33 cellular contexts compared by ENCODE assay signal in the genomic region with DNA sequence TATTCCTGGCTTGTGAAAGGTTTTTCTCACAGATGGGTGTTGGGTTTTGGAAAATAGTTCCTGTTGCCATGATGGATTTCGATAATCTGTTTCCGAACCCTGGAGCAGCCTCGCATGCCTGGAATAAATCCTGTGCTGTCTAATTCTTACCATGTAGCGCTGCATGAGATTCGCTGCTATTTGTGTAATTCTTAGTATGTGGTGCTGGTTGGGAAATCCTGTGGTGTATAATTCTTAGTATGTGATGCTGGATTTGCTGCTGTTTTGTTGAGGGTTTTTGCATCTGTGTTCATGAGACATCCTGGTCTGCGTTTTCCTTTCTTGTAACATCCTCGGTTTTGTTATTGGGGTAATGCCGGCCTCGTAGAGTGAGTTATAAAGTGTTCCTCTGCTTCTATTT. TPM values are rescaled to one million over a fixed set of nuclear protein-coding genes. Genes with fewer than 3 reads are reported as not detected.
DNase-seq lines count a peak whose midpoint lies in the region; ATAC-seq, FAIRE-seq and TF ChIP-seq lines count a peak whose summit lies in the region.
"Had no signal": no experiment of that assay in that cellular context is flagged by ENCODE, and none has a peak within 500 bp of the region (broad histone marks: within the 10 kb centered on the region; RNA-seq: fewer than 3 reads in every experiment).

No MANE protein-coding gene starts in this region.

- no peak for FAIRE-seq in GM12891 (lab: Jason Lieb, UNC)
- FAIRE-seq: G401.6, kidney had no signal

- no peaks in the 10 kb centered on the region for H3K9me2 ChIP-seq in neural cell (ENCODE audit: insufficient read depth, low read length)

- no peaks in the 10 kb centered on the region for H3K9me3 Mint-ChIP-seq in activated CD4-positive, alpha-beta T cell treated with anti-CD3 and anti-CD28 coated beads for 36 hours (ENCODE audit: low read depth)
- H3K9me3 Mint-ChIP-seq in activated CD4-positive, alpha-beta T cell treated with anti-CD3 and anti-CD28 coated beads, Interleukin-2, amount 10 ng/mL, durations not matched to agents 24 days and 14 days, result no peaks in the 10 kb centered on the region
- H3K9me3 Mint-ChIP-seq: activated T-cell treated with anti-CD3 and anti-CD28 coated beads, Interleukin-2, amount 50 U/mL, for 24 hours; effector memory CD8-positive, alpha-beta T cell; naive thymus-derived CD4-positive, alpha-beta T cell; T-cell had no signal

- no peaks in the 10 kb centered on the region for H4K20me1 ChIP-seq in neural cell (ENCODE audit: insufficient read depth)

- no peak overlapping the region for H3K4me3 ChIP-seq in neural cell (ENCODE audit: low read length)
- H3K4me3 ChIP-seq in left lung, result no peak overlapping the region
- no peak overlapping the region for H3K4me3 ChIP-seq in right cardiac atrium (ENCODE audit: low read length)
- H3K4me3 ChIP-seq: cardiac muscle cell, coronary artery, HAP-1, heart left ventricle, PC-9, skin epidermis, thoracic aorta had no signal

- no peak for TF ChIP-seq RAD21 in neural cell (conservative IDR thresholded peaks at IDR 0.05)

- no peaks in the 10 kb centered on the region for H3K79me2 ChIP-seq in neural cell (replicated peaks; ENCODE audit: insufficient read depth, low read length)

- POLR2A ChIA-PET in activated CD4-positive, alpha-beta T cell treated with anti-CD3 and anti-CD28 coated beads for 36 hours (lab: Charles Lee), result no interaction called here

- no peak overlapping the region for H3K4me2 ChIP-seq in neural cell (ENCODE audit: low read length)
- H3K4me2 ChIP-seq: KMS-11, PC-9 had no signal

- no peaks in the 10 kb centered on the region for H3F3A ChIP-seq in neural cell (ENCODE audit: insufficient read depth, low read length, poor library complexity, severe bottlenecking)

- no peak for TF ChIP-seq EP300 in neural cell (conservative IDR thresholded peaks at IDR 0.05; ENCODE audit: poor library complexity, severe bottlenecking)

- peak; percentile 7 for DNase-seq in activated CD4-positive, alpha-beta T cell treated with anti-CD3 and anti-CD28 coated beads for 36 hours
- no peak for DNase-seq in activated CD4-positive, alpha-beta T cell treated with anti-CD3 and anti-CD28 coated beads, Interleukin-2, amount 10 ng/mL, durations not matched to agents 24 days and 14 days
- DNase-seq in SIG-M5 (lab: John Stamatoyannopoulos, UW), result peak; percentile 55
- no peak for DNase-seq in left lung
- no peak for DNase-seq in GM12891 (ENCODE audit: insufficient read length, low spot score)
- DNase-seq in right cardiac atrium, result no peak
- DNase-seq: activated CD4-positive, CD25-positive, alpha-beta regulatory T cell treated with anti-CD3 and anti-CD28 coated beads, Interleukin-2, amount 50 U/mL, for 72 hours; activated naive CD4-positive, alpha-beta T cell treated with Interleukin-2 at 50 U/mL for 16 hours; activated T-cell treated with anti-CD3 and anti-CD28 coated beads, Interleukin-2, amount 50 U/mL, for 24 hours; DMS53; effector memory CD8-positive, alpha-beta T cell; foreskin fibroblast; heart left ventricle; midbrain; naive thymus-derived CD4-positive, alpha-beta T cell; NCI-H446 treated with DMSO at 0.1 percent for 48 hours; NCI-H82; stimulated activated naive CD8-positive, alpha-beta T cell treated with anti-CD3 and anti-CD28 coated beads, Interleukin-15, Interleukin-2, amounts not matched to agents 100 U/mL and 50 U/mL, for 24 hours had no signal

- H3K4me1 Mint-ChIP-seq in activated CD4-positive, alpha-beta T cell treated with anti-CD3 and anti-CD28 coated beads for 36 hours, result peaks cover 32% of the 10 kb centered on the region
- H3K4me1 Mint-ChIP-seq in activated CD4-positive, alpha-beta T cell treated with anti-CD3 and anti-CD28 coated beads, Interleukin-2, amount 10 ng/mL, durations not matched to agents 24 days and 14 days, result peaks cover 29% of the 10 kb centered on the region

- 85% methylated on average over 9 of the region's 9 CpGs for WGBS in right cardiac atrium

- no peaks in the 10 kb centered on the region for H3K36me3 Mint-ChIP-seq in activated CD4-positive, alpha-beta T cell treated with anti-CD3 and anti-CD28 coated beads for 36 hours (ENCODE audit: low read depth)
- no peaks in the 10 kb centered on the region for H3K36me3 Mint-ChIP-seq in activated CD4-positive, alpha-beta T cell treated with anti-CD3 and anti-CD28 coated beads, Interleukin-2, amount 10 ng/mL, durations not matched to agents 24 days and 14 days (ENCODE audit: low read depth)
- H3K36me3 Mint-ChIP-seq: T-cell had no signal

- H3K4me1 ChIP-seq in left lung (peaks cover 0 to 71% of the 10 kb centered on the region in 2 donors), right cardiac atrium (ENCODE audit: control insufficient read depth, insufficient read depth, low read length) (no peaks in the 10 kb centered on the region)
- H3K4me1 ChIP-seq: HAP-1 had no signal

- H3K27ac Mint-ChIP-seq in activated CD4-positive, alpha-beta T cell treated with anti-CD3 and anti-CD28 coated beads for 36 hours, result no peak overlapping the region
- no peak overlapping the region for H3K27ac Mint-ChIP-seq in activated CD4-positive, alpha-beta T cell treated with anti-CD3 and anti-CD28 coated beads, Interleukin-2, amount 10 ng/mL, durations not matched to agents 24 days and 14 days

- H2AFZ ChIP-seq in neural cell (ENCODE audit: low read depth, low read length), result no peak overlapping the region
- H2AFZ ChIP-seq: PC-9 had no signal

- CTCF ChIA-PET in activated CD4-positive, alpha-beta T cell treated with anti-CD3 and anti-CD28 coated beads for 36 hours (lab: Charles Lee), result no interaction called here

- no peak overlapping the region for H3K4me3 Mint-ChIP-seq in activated CD4-positive, alpha-beta T cell treated with anti-CD3 and anti-CD28 coated beads for 36 hours
- no peak overlapping the region for H3K4me3 Mint-ChIP-seq in activated CD4-positive, alpha-beta T cell treated with anti-CD3 and anti-CD28 coated beads, Interleukin-2, amount 10 ng/mL, durations not matched to agents 24 days and 14 days
- H3K4me3 Mint-ChIP-seq: activated T-cell treated with anti-CD3 and anti-CD28 coated beads, Interleukin-2, amount 50 U/mL, for 24 hours; effector memory CD8-positive, alpha-beta T cell; T-cell had no signal

- H3K27ac ChIP-seq in KOPT-K1 (ENCODE audit: low read depth, low read length, poor library complexity, severe bottlenecking) (peak overlapping the region; percentile 100), neural cell (ENCODE audit: low read length) (peak overlapping the region; percentile 39), left lung (no peak overlapping the region), right cardiac atrium (ENCODE audit: low read length) (no peak overlapping the region)
- H3K27ac ChIP-seq: cardiac muscle cell, coronary artery, heart left ventricle, KMS-11, PC-9, skin epidermis, thoracic aorta had no signal

- TF ChIP-seq CTCF in neural cell (IDR thresholded peaks at IDR 0.05; ENCODE audit: poor library complexity, severe bottlenecking) (no peak), left lung (IDR thresholded peaks at IDR 0.05) (no peak)

- H3K36me3 ChIP-seq in KOPT-K1 (ENCODE audit: insufficient read depth, low read length), result no peaks in the 10 kb centered on the region
- no peaks in the 10 kb centered on the region for H3K36me3 ChIP-seq in neural cell (ENCODE audit: insufficient read depth, low read length)
- no peaks in the 10 kb centered on the region for H3K36me3 ChIP-seq in left lung
- H3K36me3 ChIP-seq: cardiac muscle cell, HAP-1, heart left ventricle, thoracic aorta had no signal

- peak; percentile 13 for ATAC-seq in activated CD4-positive, alpha-beta T cell treated with anti-CD3 and anti-CD28 coated beads for 36 hours
- ATAC-seq in left lung (no peak), right cardiac atrium (no peak)
- ATAC-seq: effector memory CD8-positive, alpha-beta T cell; heart left ventricle; naive thymus-derived CD4-positive, alpha-beta T cell; stimulated activated naive CD8-positive, alpha-beta T cell treated with anti-CD3 and anti-CD28 coated beads, Interleukin-15, Interleukin-2, amounts not matched to agents 100 U/mL and 50 U/mL, for 24 hours; T-cell had no signal

- H3K9me3 ChIP-seq in KOPT-K1 (ENCODE audit: insufficient read depth, low read length, poor library complexity, severe bottlenecking) (no peaks in the 10 kb centered on the region), neural cell (ENCODE audit: low read length) (no peaks in the 10 kb centered on the region), left lung (no peaks in the 10 kb centered on the region), right cardiac atrium (ENCODE audit: control insufficient read depth, low read length) (no peaks in the 10 kb centered on the region)
- H3K9me3 ChIP-seq: HAP-1, thoracic aorta had no signal

- H3K27me3 ChIP-seq in neural cell (ENCODE audit: insufficient read depth, low read depth, low read length) (no peaks in the 10 kb centered on the region), left lung (peaks cover 0 to 61% of the 10 kb centered on the region in 2 donors), right cardiac atrium (ENCODE audit: control insufficient read depth, insufficient read depth) (no peaks in the 10 kb centered on the region)
- H3K27me3 ChIP-seq: cardiac muscle cell had no signal

- intact Hi-C loops in activated CD4-positive, alpha-beta T cell treated with anti-CD3 and anti-CD28 coated beads for 36 hours (cut with DNase I, micrococcal nuclease), result no loop called here
- intact Hi-C loops in activated CD4-positive, alpha-beta T cell treated with anti-CD3 and anti-CD28 coated beads, Interleukin-2, amount 10 ng/mL, durations not matched to agents 24 days and 14 days (cut with micrococcal nuclease), result no loop called here
- intact Hi-C loops in left lung (cut with DNase I), result no loop called here
- intact Hi-C loops in right cardiac atrium (cut with DNase I), result no loop called here

- H3K27me3 Mint-ChIP-seq in activated CD4-positive, alpha-beta T cell treated with anti-CD3 and anti-CD28 coated beads for 36 hours, result no peaks in the 10 kb centered on the region
- H3K27me3 Mint-ChIP-seq in activated CD4-positive, alpha-beta T cell treated with anti-CD3 and anti-CD28 coated beads, Interleukin-2, amount 10 ng/mL, durations not matched to agents 24 days and 14 days, result peaks cover 36% of the 10 kb centered on the region
- H3K27me3 Mint-ChIP-seq: activated T-cell treated with anti-CD3 and anti-CD28 coated beads, Interleukin-2, amount 50 U/mL, for 24 hours; effector memory CD8-positive, alpha-beta T cell; T-cell had no signal

- H3K9ac ChIP-seq in neural cell (ENCODE audit: low read length), result no peak overlapping the region
- H3K9ac ChIP-seq: KMS-11 had no signal

- no peak for TF ChIP-seq POLR2A in GM12891 (IDR thresholded peaks at IDR 0.05; ENCODE audit: low read depth, low read length)

TF ChIP-seq in GM12891, 5 proteins besides CTCF, POLR2A, EP300 and RAD21 (continues in another document):
- TF ChIP-seq PAX5 (IDR thresholded peaks at IDR 0.05; ENCODE audit: insufficient read depth, low read length, severe bottlenecking), result no peak

RNA-seq across cellular contexts. Expression of gene NTSR1, which starts 23.7 kb away (rescaled TPM):
- total RNA-seq in activated CD4-positive, alpha-beta T cell treated with anti-CD3 and anti-CD28 coated beads for 36 hours, result under 1 TPM; 0.07 to 0.14 TPM
- total RNA-seq in activated CD4-positive, alpha-beta T cell treated with anti-CD3 and anti-CD28 coated beads, Interleukin-2, amount 10 ng/mL, durations not matched to agents 24 days and 14 days, result not detected in 2 replicates
- 0.05 and 0.22 TPM in 2 replicates for polyA plus RNA-seq in neural cell
- not detected in 2 replicates for polyA minus RNA-seq in neural cell
- 1 to 10 TPM in 1 of 2 donors, under 1 TPM in 1; 0.12 to 3.5 TPM for total RNA-seq in left lung
- polyA plus RNA-seq in GM12891 (2012; ENCODE audit: low read depth, missing spikeins), result not detected
- total RNA-seq in right cardiac atrium, result under 1 TPM in 1 of 4 donors, not detected in 3; 0.06 TPM
- polyA plus RNA-seq in right cardiac atrium, result not detected
- total RNA-seq: osteoblast, renal cortical epithelial cell, Right ventricle myocardium superior, thoracic aorta had no signal
- polyA plus RNA-seq: cardiac muscle cell; naive thymus-derived CD4-positive, alpha-beta T cell had no signal

Comparison
In these comparisons a context has a peak if more than half of its experiments do, and no peak if none do; other contexts are left out.
1. DNase-seq: peak in activated CD4-positive, alpha-beta T cell treated with anti-CD3 and anti-CD28 coated beads for 36 hours (single experiment) and SIG-M5 (single experiment); none in activated CD4-positive, alpha-beta T cell treated with anti-CD3 and anti-CD28 coated beads, Interleukin-2, amount 10 ng/mL, durations not matched to agents 24 days and 14 days (single experiment), left lung (0 of 2), GM12891 (single experiment) and right cardiac atrium (0 of 3).
2. H3K27ac ChIP-seq: peak in KOPT-K1 (single experiment) and neural cell (single experiment); none in left lung (0 of 2) and right cardiac atrium (single experiment).